Comparison of ENCODE assay signal across 8 cellular contexts in genomic region chr19:10195199-10195519, GRCh38.
DNase-seq lines count a peak whose midpoint lies in the region; ATAC-seq and TF ChIP-seq lines count a peak whose summit lies in the region.

No MANE protein-coding gene starts in this region.

- CTCF ChIA-PET in GM10248 (lab: Yijun Ruan, JAX) = interaction anchor here (0.8 to 1.9 kb wide), 3 partner anchors 55 to 194 kb away, joined by 3 to 6 read pairs (median 6); partner anchors contain the start of gene MRPL4

- peaks cover 12% of the 10 kb centered on the region for H3K36me3 Mint-ChIP-seq in T-helper 1 cell treated with Interleukin-12 subunit alpha and Interleukin-12 subunit beta and Interleukin-4 antibody, amounts not matched to agents 30 μg/mL and 1 μg/mL, for 36 hours (ENCODE audit: low read depth)

- H3K9me3 ChIP-seq in SU-DHL-6 (ENCODE audit: insufficient read depth, low read length) = no peaks in the 10 kb centered on the region
- no peaks in the 10 kb centered on the region for H3K9me3 ChIP-seq in subcutaneous abdominal adipose tissue (ENCODE audit: control insufficient read depth in 5 of 5, low read length in 5 of 5)

- H3K9ac ChIP-seq in SU-DHL-6 (ENCODE audit: low read length) = peak overlapping the region; percentile 93
- H3K9ac ChIP-seq in subcutaneous abdominal adipose tissue (ENCODE audit: low read length in 5 of 5) = no peak overlapping the region

- peak overlapping the region; percentile 100 for H3K4me2 ChIP-seq in SU-DHL-6 (ENCODE audit: low read depth, low read length, poor library complexity, severe bottlenecking)

- peak overlapping the region; percentile 91 for H3K27ac Mint-ChIP-seq in T-helper 1 cell treated with Interleukin-12 subunit alpha and Interleukin-12 subunit beta and Interleukin-4 antibody, amounts not matched to agents 30 μg/mL and 1 μg/mL, for 36 hours

- 0 out of 2 replicates have a peak, but pooled peaks cover 3% of the 10 kb centered on the region for H4K20me1 ChIP-seq in SU-DHL-6 (ENCODE audit: low read depth, low read length)

- no peaks in the 10 kb centered on the region for H3K27me3 ChIP-seq in SU-DHL-6 (ENCODE audit: low read length)
- H3K27me3 ChIP-seq in subcutaneous abdominal adipose tissue (ENCODE audit: control insufficient read depth in 5 of 5, insufficient read depth in 4 of 5, low read length in 5 of 5) = no peaks in the 10 kb centered on the region

- no peaks in the 10 kb centered on the region for H3K9me2 ChIP-seq in SU-DHL-6 (replicated peaks; ENCODE audit: insufficient read depth, low read length)

- in situ Hi-C loops in GM13977 (cut with MboI; ENCODE audit: low pct_unique_long_range_greater_than_20kb, low sequenced_read_pairs, unreplicated experiment) = no loop called here

- TF ChIP-seq CTCF in SU-DHL-6 (IDR thresholded peaks at IDR 0.05; ENCODE audit: insufficient read depth, low read length, poor library complexity, severe bottlenecking) (no peak), GM10248 (IDR thresholded peaks at IDR 0.05; ENCODE audit: control extremely low read depth, extremely low read depth, low read depth, missing control alignments) (no peak), GM13977 (IDR thresholded peaks at IDR 0.05; ENCODE audit: extremely low read depth, insufficient read depth, missing control alignments) (no peak)

- H3K4me3 Mint-ChIP-seq in T-helper 1 cell treated with Interleukin-12 subunit alpha and Interleukin-12 subunit beta and Interleukin-4 antibody, amounts not matched to agents 30 μg/mL and 1 μg/mL, for 36 hours = peak overlapping the region; percentile 94

- ATAC-seq in HG02885 (IDR thresholded peaks at IDR 0.05; ENCODE audit: poor library complexity, unreplicated experiment) = no peak

- POLR2A ChIA-PET in GM10248 (lab: Yijun Ruan, JAX) = interaction anchor here (0.6 kb wide), 2 partner anchors 25 to 83 kb away, joined by 3 to 7 read pairs; no protein-coding TSS in a partner anchor

- peaks cover 31% of the 10 kb centered on the region for H3F3A ChIP-seq in SU-DHL-6 (ENCODE audit: insufficient read depth)

- no peak for DNase-seq in T-helper 1 cell
- DNase-seq in GM10248 (ENCODE audit: extremely low spot score) = no peak
- no peak for DNase-seq in GM13977 (ENCODE audit: low spot score)

- H3K4me1 ChIP-seq in subcutaneous abdominal adipose tissue (ENCODE audit: control insufficient read depth in 5 of 5, insufficient read depth in 5 of 5, low read length in 5 of 5) = peaks cover 4 to 27% (median 19%) of the 10 kb centered on the region in 5 donors

- H3K4me1 Mint-ChIP-seq in T-helper 1 cell treated with Interleukin-12 subunit alpha and Interleukin-12 subunit beta and Interleukin-4 antibody, amounts not matched to agents 30 μg/mL and 1 μg/mL, for 36 hours (ENCODE audit: low read depth) = peaks cover 24% of the 10 kb centered on the region

- H3K4me3 ChIP-seq in SU-DHL-6 (ENCODE audit: insufficient read depth, low read length, poor library complexity, severe bottlenecking) (peak overlapping the region; percentile 68), iPS-11a (ENCODE audit: low read depth, low read length) (peak overlapping the region; percentile 86), subcutaneous abdominal adipose tissue (ENCODE audit: low read depth in 1 of 5, low read length in 5 of 5) (peak overlapping the region; percentile 68 to 95 (median 87))

- peaks cover 11% of the 10 kb centered on the region for H3K36me3 ChIP-seq in SU-DHL-6 (ENCODE audit: low read length)
- peaks cover 0 to 3% (median 0%) of the 10 kb centered on the region in 5 donors for H3K36me3 ChIP-seq in subcutaneous abdominal adipose tissue (ENCODE audit: control insufficient read depth in 5 of 5, insufficient read depth in 5 of 5, low read length in 5 of 5)

- H3K27me3 Mint-ChIP-seq in T-helper 1 cell treated with Interleukin-12 subunit alpha and Interleukin-12 subunit beta and Interleukin-4 antibody, amounts not matched to agents 30 μg/mL and 1 μg/mL, for 36 hours (ENCODE audit: low read depth) = no peaks in the 10 kb centered on the region

- peak overlapping the region; percentile 60 for H2AFZ ChIP-seq in SU-DHL-6 (ENCODE audit: low read depth, low read length, severe bottlenecking)

- H3K79me2 ChIP-seq in SU-DHL-6 (ENCODE audit: insufficient read depth, low read length) = peaks cover 53% of the 10 kb centered on the region

- no peaks in the 10 kb centered on the region for H3K9me3 Mint-ChIP-seq in T-helper 1 cell treated with Interleukin-12 subunit alpha and Interleukin-12 subunit beta and Interleukin-4 antibody, amounts not matched to agents 30 μg/mL and 1 μg/mL, for 36 hours

- H3K27ac ChIP-seq in SU-DHL-6 (ENCODE audit: low read depth, low read length) (peak overlapping the region; percentile 85), subcutaneous abdominal adipose tissue (ENCODE audit: low read depth, low read length) (peak overlapping the region; percentile 86)
